ENCODE assay signal across 4 cellular contexts in the genomic region with DNA sequence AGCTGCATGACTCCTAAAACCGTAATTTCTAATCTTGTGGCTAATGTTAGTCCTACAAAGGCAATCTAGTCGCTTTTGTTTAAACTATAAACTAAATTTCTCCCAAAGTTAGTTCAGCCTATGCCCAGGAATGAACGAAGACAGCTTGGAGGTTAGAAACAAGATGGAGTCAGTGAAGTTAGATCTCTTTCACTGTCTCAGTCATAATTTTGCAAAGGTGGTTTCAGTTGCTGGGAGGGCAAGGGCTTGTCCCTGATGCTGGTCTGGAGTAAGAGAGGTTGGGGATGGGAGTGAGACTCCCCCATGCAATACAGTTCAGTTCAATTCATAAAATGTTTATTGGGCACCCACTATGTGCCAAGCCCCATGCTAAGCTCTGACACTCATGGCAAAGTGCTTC.
DNase-seq lines count a peak whose midpoint lies in the region; ATAC-seq, FAIRE-seq and TF ChIP-seq lines count a peak whose summit lies in the region.
"Not testable (repeated sequence)": the region's sequence is repeated elsewhere in the genome, so short reads cannot be mapped to it uniquely, and the experiment has no call there.

No MANE protein-coding gene starts in this region.

- not testable (repeated sequence) for H4K20me1 ChIP-seq in K562 (replicated peaks; ENCODE audit: control insufficient read depth, insufficient read depth, low read length)

- not testable (repeated sequence) for H3K9me3 Mint-ChIP-seq in osteocyte (ENCODE audit: unreplicated experiment)
- peaks cover 15% of the 10 kb centered on the region for H3K9me3 Mint-ChIP-seq in progenitor cell of endocrine pancreas (ENCODE audit: low read depth)

- not testable (repeated sequence) for H3K79me2 ChIP-seq in K562 (ENCODE audit: control insufficient read depth, insufficient read depth, low read length)

- not testable (repeated sequence) for TF ChIP-seq CTCF in K562 (IDR thresholded peaks at IDR 0.05 in 2 of 3, conservative IDR thresholded peaks at IDR 0.05 in 1 of 3; ENCODE audit: insufficient read depth in 2 of 3, low read depth in 1 of 3, low read length in 3 of 3); osteocyte (IDR thresholded peaks at IDR 0.05); progenitor cell of endocrine pancreas (IDR thresholded peaks at IDR 0.05; ENCODE audit: unreplicated experiment)

- H3K27me3 Mint-ChIP-seq in osteocyte (ENCODE audit: unreplicated experiment); progenitor cell of endocrine pancreas: not testable (repeated sequence)

- TF ChIP-seq EP300 in K562 (IDR thresholded peaks at IDR 0.05; ENCODE audit: low read length) = not testable (repeated sequence)

- not testable (repeated sequence) for TF ChIP-seq RAD21 in K562 (CRISPR knock-in tag; conservative IDR thresholded peaks at IDR 0.05 in 1 of 2, IDR thresholded peaks at IDR 0.05 in 1 of 2)

- H3K36me3 ChIP-seq in K562 (ENCODE audit: control insufficient read depth, insufficient read depth, low read length) = not testable (repeated sequence)

- in situ Hi-C loops in K562 (cut with MboI) = not testable (repeated sequence)

- peak; percentile 39 for FAIRE-seq in GM19239 (lab: Jason Lieb, UNC)
- FAIRE-seq in K562 (lab: Jason Lieb, UNC) = not testable (repeated sequence)

- DNase-seq in GM19239 (ENCODE audit: insufficient read length, low spot score); K562 (ENCODE audit: extremely low read depth in 1 of 4, low spot score in 3 of 4); progenitor cell of endocrine pancreas (ENCODE audit: low spot score, unreplicated experiment): not testable (repeated sequence)
- DNase-seq in osteocyte (ENCODE audit: extremely low spot score, unreplicated experiment) = peak; percentile 8

- intact Hi-C loops in K562 (cut with micrococcal nuclease) = not testable (repeated sequence)

- not testable (repeated sequence) for H3K27me3 ChIP-seq in K562 (ENCODE audit: control insufficient read depth in 2 of 2, insufficient read depth in 2 of 2, low read length in 2 of 2)

- CTCF ChIA-PET in K562 (lab: Yijun Ruan, JAX; ENCODE audit: low intra/inter-chr PET ratio) = not testable (repeated sequence)

- peaks cover 0 to 15% of the 10 kb centered on the region in 2 experiments; a peak in 3 of 5 replicates for H3K4me1 ChIP-seq in K562 (replicated peaks in 1 of 2; ENCODE audit: control insufficient read depth in 2 of 2, insufficient read depth in 2 of 2, low read length in 2 of 2)

- not testable (repeated sequence) for H3K9me3 ChIP-seq in K562 (replicated peaks; ENCODE audit: control insufficient read depth, insufficient read depth, low read depth, low read length)

- not testable (repeated sequence) for H3K36me3 Mint-ChIP-seq in osteocyte (ENCODE audit: unreplicated experiment)
- H3K36me3 Mint-ChIP-seq in progenitor cell of endocrine pancreas (ENCODE audit: insufficient read depth) = peaks cover 14% of the 10 kb centered on the region

- ATAC-seq in K562 = not testable (repeated sequence)

- POLR2A ChIA-PET in K562 (lab: Yijun Ruan, JAX) = not testable (repeated sequence)

- not testable (repeated sequence) for TF ChIP-seq POLR2A in K562 (conservative IDR thresholded peaks at IDR 0.05)

- not testable (repeated sequence) for BruUV-seq in K562 (replicated peaks; lab: Mats Ljungman, UMichigan)

- not testable (repeated sequence) for H3K4me3 Mint-ChIP-seq in osteocyte (ENCODE audit: unreplicated experiment); progenitor cell of endocrine pancreas (ENCODE audit: low read depth)

- H3K27ac Mint-ChIP-seq in osteocyte (ENCODE audit: unreplicated experiment) = not testable (repeated sequence)
- H3K27ac Mint-ChIP-seq in progenitor cell of endocrine pancreas = peak overlapping the region; percentile 95

- not testable (repeated sequence) for H2AFZ ChIP-seq in K562 (ENCODE audit: low read depth, low read length)

- H3K4me1 Mint-ChIP-seq in osteocyte (ENCODE audit: unreplicated experiment) = not testable (repeated sequence)
- peaks cover 15% of the 10 kb centered on the region for H3K4me1 Mint-ChIP-seq in progenitor cell of endocrine pancreas (ENCODE audit: low read depth)

- not testable (repeated sequence) for H3K9ac ChIP-seq in K562 (ENCODE audit: insufficient read depth in 1 of 2, low read depth in 2 of 2, low read length in 2 of 2)

- not testable (repeated sequence) for H3K4me3 ChIP-seq in K562

- not testable (repeated sequence) for H3K4me2 ChIP-seq in K562 (ENCODE audit: insufficient read depth, low read length)

- not testable (repeated sequence) for H3K27ac ChIP-seq in K562 (ENCODE audit: extremely low read depth, low read depth, low read length)

- 18% methylated on average over 3 of the region's 3 CpGs for WGBS in K562 (ENCODE audit: insufficient coverage, low coverage, missing lambda C conversion rate)

- H3K9me1 ChIP-seq in K562 (ENCODE audit: control insufficient read depth, insufficient read depth, low read length) = not testable (repeated sequence)

TF ChIP-seq in K562, 482 proteins besides CTCF, POLR2A, EP300 and RAD21:
- TF ChIP-seq ZNF583 (CRISPR knock-in tag; IDR thresholded peaks at IDR 0.05) = peak; percentile 61; the same call in 1 of the 2 replicates
- peak; percentile 30; the same call in 1 of the 2 replicates for TF ChIP-seq FOSL1 (tag; conservative IDR thresholded peaks at IDR 0.05)
- TF ChIP-seq NR4A1 (CRISPR knock-in tag; IDR thresholded peaks at IDR 0.05) = not testable (repeated sequence)
- 0 out of 2 replicates have a peak, but pooled peaks have one; percentile 36 for TF ChIP-seq NR4A1 (tag; IDR thresholded peaks at IDR 0.05)
- peak; percentile 31; the same call in 1 of the 2 replicates for TF ChIP-seq KLF6 (CRISPR knock-in tag; IDR thresholded peaks at IDR 0.05; ENCODE audit: borderline replicate concordance)
- TF ChIP-seq, protein P1, sequence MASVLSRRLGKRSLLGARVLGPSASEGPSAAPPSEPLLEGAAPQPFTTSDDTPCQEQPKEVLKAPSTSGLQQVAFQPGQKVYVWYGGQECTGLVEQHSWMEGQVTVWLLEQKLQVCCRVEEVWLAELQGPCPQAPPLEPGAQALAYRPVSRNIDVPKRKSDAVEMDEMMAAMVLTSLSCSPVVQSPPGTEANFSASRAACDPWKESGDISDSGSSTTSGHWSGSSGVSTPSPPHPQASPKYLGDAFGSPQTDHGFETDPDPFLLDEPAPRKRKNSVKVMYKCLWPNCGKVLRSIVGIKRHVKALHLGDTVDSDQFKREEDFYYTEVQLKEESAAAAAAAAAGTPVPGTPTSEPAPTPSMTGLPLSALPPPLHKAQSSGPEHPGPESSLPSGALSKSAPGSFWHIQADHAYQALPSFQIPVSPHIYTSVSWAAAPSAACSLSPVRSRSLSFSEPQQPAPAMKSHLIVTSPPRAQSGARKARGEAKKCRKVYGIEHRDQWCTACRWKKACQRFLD (CRISPR knock-in tag; IDR thresholded peaks at IDR 0.05) = peak; percentile 38; the same call in 1 of the 2 replicates
- TF ChIP-seq, protein P2, sequence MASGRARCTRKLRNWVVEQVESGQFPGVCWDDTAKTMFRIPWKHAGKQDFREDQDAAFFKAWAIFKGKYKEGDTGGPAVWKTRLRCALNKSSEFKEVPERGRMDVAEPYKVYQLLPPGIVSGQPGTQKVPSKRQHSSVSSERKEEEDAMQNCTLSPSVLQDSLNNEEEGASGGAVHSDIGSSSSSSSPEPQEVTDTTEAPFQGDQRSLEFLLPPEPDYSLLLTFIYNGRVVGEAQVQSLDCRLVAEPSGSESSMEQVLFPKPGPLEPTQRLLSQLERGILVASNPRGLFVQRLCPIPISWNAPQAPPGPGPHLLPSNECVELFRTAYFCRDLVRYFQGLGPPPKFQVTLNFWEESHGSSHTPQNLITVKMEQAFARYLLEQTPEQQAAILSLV (tag; IDR thresholded peaks at IDR 0.05) = peak; percentile 50; the same call in 1 of the 2 replicates
- TF ChIP-seq PTRF (tag; IDR thresholded peaks at IDR 0.05) = peak; percentile 69; the same call in 1 of the 2 replicates
- TF ChIP-seq, protein P3, sequence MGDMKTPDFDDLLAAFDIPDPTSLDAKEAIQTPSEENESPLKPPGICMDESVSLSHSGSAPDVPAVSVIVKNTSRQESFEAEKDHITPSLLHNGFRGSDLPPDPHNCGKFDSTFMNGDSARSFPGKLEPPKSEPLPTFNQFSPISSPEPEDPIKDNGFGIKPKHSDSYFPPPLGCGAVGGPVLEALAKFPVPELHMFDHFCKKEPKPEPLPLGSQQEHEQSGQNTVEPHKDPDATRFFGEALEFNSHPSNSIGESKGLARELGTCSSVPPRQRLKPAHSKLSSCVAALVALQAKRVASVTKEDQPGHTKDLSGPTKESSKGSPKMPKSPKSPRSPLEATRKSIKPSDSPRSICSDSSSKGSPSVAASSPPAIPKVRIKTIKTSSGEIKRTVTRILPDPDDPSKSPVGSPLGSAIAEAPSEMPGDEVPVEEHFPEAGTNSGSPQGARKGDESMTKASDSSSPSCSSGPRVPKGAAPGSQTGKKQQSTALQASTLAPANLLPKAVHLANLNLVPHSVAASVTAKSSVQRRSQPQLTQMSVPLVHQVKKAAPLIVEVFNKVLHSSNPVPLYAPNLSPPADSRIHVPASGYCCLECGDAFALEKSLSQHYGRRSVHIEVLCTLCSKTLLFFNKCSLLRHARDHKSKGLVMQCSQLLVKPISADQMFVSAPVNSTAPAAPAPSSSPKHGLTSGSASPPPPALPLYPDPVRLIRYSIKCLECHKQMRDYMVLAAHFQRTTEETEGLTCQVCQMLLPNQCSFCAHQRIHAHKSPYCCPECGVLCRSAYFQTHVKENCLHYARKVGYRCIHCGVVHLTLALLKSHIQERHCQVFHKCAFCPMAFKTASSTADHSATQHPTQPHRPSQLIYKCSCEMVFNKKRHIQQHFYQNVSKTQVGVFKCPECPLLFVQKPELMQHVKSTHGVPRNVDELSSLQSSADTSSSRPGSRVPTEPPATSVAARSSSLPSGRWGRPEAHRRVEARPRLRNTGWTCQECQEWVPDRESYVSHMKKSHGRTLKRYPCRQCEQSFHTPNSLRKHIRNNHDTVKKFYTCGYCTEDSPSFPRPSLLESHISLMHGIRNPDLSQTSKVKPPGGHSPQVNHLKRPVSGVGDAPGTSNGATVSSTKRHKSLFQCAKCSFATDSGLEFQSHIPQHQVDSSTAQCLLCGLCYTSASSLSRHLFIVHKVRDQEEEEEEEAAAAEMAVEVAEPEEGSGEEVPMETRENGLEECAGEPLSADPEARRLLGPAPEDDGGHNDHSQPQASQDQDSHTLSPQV (IDR thresholded peaks at IDR 0.05) = peak; percentile 72
